In genomic region chr17:50201226-50201854, GRCh38 we compare ENCODE assay signal across 1 cellular context.
TF ChIP-seq lines count a peak whose summit lies in the region.

TSS of gene COL1A1 (minus strand) at chr17:50201631. CDS start at chr17:50201513, 118 bp downstream.

TF ChIP-seq in H1, 55 proteins besides CTCF, POLR2A, EP300 and RAD21 (continued from another document):
- TF ChIP-seq BCL11A (IDR thresholded peaks at IDR 0.05; ENCODE audit: low read depth in 2 of 2, low read length in 2 of 2) = no peak
- TF ChIP-seq GTF2F1 (IDR thresholded peaks at IDR 0.05; ENCODE audit: borderline replicate concordance, low read depth, low read length) = no peak
- TF ChIP-seq JUN (IDR thresholded peaks at IDR 0.05; ENCODE audit: low read depth, low read length) = no peak
- TF ChIP-seq SUZ12 (IDR thresholded peaks at IDR 0.05; ENCODE audit: low read length) = peak; percentile 54; the same call in 1 of the 2 replicates
- no peak for TF ChIP-seq BRCA1 (IDR thresholded peaks at IDR 0.05; ENCODE audit: low read depth, low read length)
- peak; percentile 67 for TF ChIP-seq TAF1 (IDR thresholded peaks at IDR 0.05; ENCODE audit: low read depth, low read length)
- no peak for TF ChIP-seq EZH2 (IDR thresholded peaks at IDR 0.05; ENCODE audit: low read depth, low read length, severe bottlenecking)
- TF ChIP-seq SIN3A (conservative IDR thresholded peaks at IDR 0.05 in 1 of 2, IDR thresholded peaks at IDR 0.05 in 1 of 2; ENCODE audit: low read depth in 1 of 2, low read length in 2 of 2) = no peak
- no peak for TF ChIP-seq ASH2L (IDR thresholded peaks at IDR 0.05; ENCODE audit: low read length)
- TF ChIP-seq EGR1 (IDR thresholded peaks at IDR 0.05; ENCODE audit: borderline replicate concordance, low read depth, low read length) = no peak
- TF ChIP-seq ATF3 (IDR thresholded peaks at IDR 0.05; ENCODE audit: insufficient read depth, low read depth, low read length) = no peak
- TF ChIP-seq MAFK (IDR thresholded peaks at IDR 0.05; ENCODE audit: low read depth, low read length) = no peak
- TF ChIP-seq POLR2AphosphoS5 (IDR thresholded peaks at IDR 0.05; ENCODE audit: low read depth, low read length) = peak; percentile 68; the same call in 1 of the 2 replicates
- no peak for TF ChIP-seq SRF (IDR thresholded peaks at IDR 0.05; ENCODE audit: low read depth, low read length)
- TF ChIP-seq CHD7 (IDR thresholded peaks at IDR 0.05; ENCODE audit: insufficient replicate concordance, low read length) = no peak
- TF ChIP-seq KDM4A (IDR thresholded peaks at IDR 0.05; ENCODE audit: low read depth, low read length, severe bottlenecking) = no peak
- no peak for TF ChIP-seq ATF2 (IDR thresholded peaks at IDR 0.05; ENCODE audit: low read length)
- TF ChIP-seq SP4 (IDR thresholded peaks at IDR 0.05; ENCODE audit: low read length) = no peak
- TF ChIP-seq SP2 (IDR thresholded peaks at IDR 0.05; ENCODE audit: low read length) = no peak
- no peak for TF ChIP-seq CBX5 (IDR thresholded peaks at IDR 0.05; ENCODE audit: low read depth, low read length)
- TF ChIP-seq E2F6 (IDR thresholded peaks at IDR 0.05) = peak; percentile 45; the same call in 1 of the 2 replicates
- no peak for TF ChIP-seq ZNF274 (IDR thresholded peaks at IDR 0.05; ENCODE audit: borderline replicate concordance, extremely low read depth, low read length)
- no peak for TF ChIP-seq TAF7 (optimal IDR thresholded peaks at IDR 0.05; ENCODE audit: borderline replicate concordance, low read depth, low read length)
- 0 out of 2 replicates have a peak, but pooled peaks have one; percentile 19 for TF ChIP-seq RBBP5 (IDR thresholded peaks at IDR 0.05; ENCODE audit: borderline replicate concordance, low read depth, low read length)
- TF ChIP-seq NRF1 (IDR thresholded peaks at IDR 0.05; ENCODE audit: low read depth, low read length) = no peak
- TF ChIP-seq PHF8 (conservative IDR thresholded peaks at IDR 0.05; ENCODE audit: low read depth, low read length) = peak; percentile 17; the same call in 1 of the 2 replicates
- no peak for TF ChIP-seq JUND (IDR thresholded peaks at IDR 0.05; ENCODE audit: low read length)
- no peak for TF ChIP-seq CHD1 (IDR thresholded peaks at IDR 0.05; ENCODE audit: low read depth, low read length)
- no peak for TF ChIP-seq CREB1 (IDR thresholded peaks at IDR 0.05)
- TF ChIP-seq USF2 (IDR thresholded peaks at IDR 0.05; ENCODE audit: low read length) = no peak
- peak; percentile 38; the same call in 1 of the 2 replicates for TF ChIP-seq MAX (IDR thresholded peaks at IDR 0.05)
- no peak for TF ChIP-seq RNF2 (IDR thresholded peaks at IDR 0.05; ENCODE audit: borderline replicate concordance, low read depth, low read length, missing control alignments, poor library complexity, severe bottlenecking)
- TF ChIP-seq RXRA (IDR thresholded peaks at IDR 0.05; ENCODE audit: insufficient read depth, low read depth, low read length) = no peak
- no peak for TF ChIP-seq HDAC2 (IDR thresholded peaks at IDR 0.05; ENCODE audit: borderline replicate concordance in 1 of 2, low read depth in 2 of 2, low read length in 2 of 2)
- TF ChIP-seq NANOG (IDR thresholded peaks at IDR 0.05; ENCODE audit: insufficient read depth, low read depth, low read length, poor library complexity, severe bottlenecking) = no peak
TF ChIP-seq in H1: peak in this region for 9.
